Comparison of ENCODE assay signal across 12 cellular contexts in the genomic region with DNA sequence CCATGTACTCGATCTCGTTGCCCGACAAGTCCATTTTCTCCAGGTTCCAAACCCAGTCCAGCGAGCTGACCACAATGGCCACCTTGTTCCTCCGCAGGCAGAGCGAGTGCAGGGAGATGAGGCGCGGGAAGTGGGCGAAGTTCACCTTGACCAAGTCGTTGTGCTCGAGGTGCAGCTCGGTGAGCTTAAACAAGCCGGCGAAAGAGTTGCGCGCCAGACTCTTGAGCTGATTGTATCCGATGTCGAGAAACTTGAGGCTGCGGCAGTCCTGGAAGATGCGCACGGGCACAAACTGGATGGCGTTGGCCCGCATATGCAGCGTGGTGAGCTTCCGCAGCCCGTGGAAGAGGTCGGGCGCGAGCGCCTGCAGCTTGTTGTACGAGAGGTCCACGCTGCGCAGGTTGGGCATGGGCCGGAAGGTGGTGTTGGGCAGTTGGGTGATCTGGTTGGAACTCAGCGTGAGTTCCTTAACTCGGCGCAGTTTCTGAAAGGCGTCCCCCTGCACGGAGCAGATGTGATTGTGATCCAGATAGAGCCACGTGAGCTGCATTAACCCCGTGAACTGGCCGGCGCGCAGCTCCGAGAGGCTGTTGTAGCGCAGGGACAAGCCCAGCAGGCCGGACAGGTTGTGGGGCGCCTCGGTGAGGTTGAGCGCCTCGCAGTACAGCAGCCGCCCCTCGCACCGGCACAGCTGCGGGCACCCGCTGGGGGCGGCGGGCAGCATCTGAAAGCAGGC. TPM values are rescaled to one million over a fixed set of nuclear protein-coding genes. Genes with fewer than 3 reads are reported as not detected.
DNase-seq lines count a peak whose midpoint lies in the region; ATAC-seq and TF ChIP-seq lines count a peak whose summit lies in the region.
"Had no signal": no experiment of that assay in that cellular context is flagged by ENCODE, and none has a peak within 500 bp of the region (broad histone marks: within the 10 kb centered on the region; RNA-seq: fewer than 3 reads in every experiment).

No MANE protein-coding gene starts in this region.

- no peak for TF ChIP-seq CTCF in foreskin keratinocyte (conservative IDR thresholded peaks at IDR 0.05)

- no peak overlapping the region for H3K27ac ChIP-seq in SK-N-MC
- H3K27ac ChIP-seq in foreskin keratinocyte, result no peak overlapping the region
- H3K27ac ChIP-seq in temporal lobe (ENCODE audit: low read depth, low read length), result peak overlapping the region; percentile 76
- H3K27ac ChIP-seq in SJCRH30, result no peak overlapping the region

- H3K9ac ChIP-seq in SK-N-MC (ENCODE audit: insufficient read length), result no peak overlapping the region

- DNase-seq in SK-N-MC (ENCODE audit: low read depth, low spot score), result no peak
- peak in 1 of 2 donors; percentile 2 for DNase-seq in foreskin keratinocyte
- DNase-seq in midbrain (lab: John Stamatoyannopoulos, UW), result peak; percentile 11
- DNase-seq in SJCRH30, result no peak
- DNase-seq: cerebellar nuclear complex; hippocampal formation; stimulated activated CD4-positive, alpha-beta T cell treated with anti-CD3 and anti-CD28 coated beads, Interleukin-12 subunit alpha, Interleukin-12 subunit beta, amount 100 ng/mL, for 4 hours; stimulated activated naive CD4-positive, alpha-beta T cell treated with Interleukin-2 at 50 U/mL for 16 hours had no signal

- no peaks in the 10 kb centered on the region for H3K36me3 ChIP-seq in SK-N-MC (ENCODE audit: insufficient read depth, low read length)
- no peaks in the 10 kb centered on the region for H3K36me3 ChIP-seq in SJCRH30

- H3K4me1 ChIP-seq in foreskin keratinocyte, result no peaks in the 10 kb centered on the region
- no peaks in the 10 kb centered on the region for H3K4me1 ChIP-seq in SJCRH30

- H3K27me3 ChIP-seq in foreskin keratinocyte, result peaks cover 52% of the 10 kb centered on the region
- no peaks in the 10 kb centered on the region; the same call in 1 of the 2 replicates for H3K27me3 ChIP-seq in SJCRH30

- ATAC-seq in foreskin keratinocyte (peak; percentile 39), HG03097 (IDR thresholded peaks at IDR 0.05; ENCODE audit: low FRiP score, unreplicated experiment) (no peak), GM21381 (IDR thresholded peaks at IDR 0.05; ENCODE audit: unreplicated experiment) (no peak)

- peak overlapping the region; percentile 79 for H3K4me3 ChIP-seq in SK-N-MC
- H3K4me3 ChIP-seq in SJCRH30, result no peak overlapping the region

- no peaks in the 10 kb centered on the region for H3K9me3 ChIP-seq in SK-N-MC (ENCODE audit: low read depth, low read length)
- no peaks in the 10 kb centered on the region for H3K9me3 ChIP-seq in SJCRH30 (replicated peaks)

RNA-seq across cellular contexts. Expression of gene LRRTM1, which starts 1.4 kb away (rescaled TPM):
- total RNA-seq in foreskin keratinocyte (not detected in 2 replicates), temporal lobe (10.6 TPM)
- polyA plus RNA-seq in foreskin keratinocyte, result not detected in 2 replicates
- 0.05 TPM in 1 of 2 replicates, not detected in the other for total RNA-seq in SJCRH30 (2014; rRNA removed; shearing (Covaris generic))
- total RNA-seq: HT1080 had no signal

Comparison
In these comparisons a context has a peak if more than half of its experiments do, and no peak if none do; other contexts are left out.
1. RNA of gene LRRTM1, which starts 1.4 kb away (total RNA-seq): 10.6 TPM in temporal lobe (single experiment); not detected in foreskin keratinocyte and 0.05 TPM in SJCRH30; every median in the first group is over 10 times any median in the second.